In the genomic region with DNA sequence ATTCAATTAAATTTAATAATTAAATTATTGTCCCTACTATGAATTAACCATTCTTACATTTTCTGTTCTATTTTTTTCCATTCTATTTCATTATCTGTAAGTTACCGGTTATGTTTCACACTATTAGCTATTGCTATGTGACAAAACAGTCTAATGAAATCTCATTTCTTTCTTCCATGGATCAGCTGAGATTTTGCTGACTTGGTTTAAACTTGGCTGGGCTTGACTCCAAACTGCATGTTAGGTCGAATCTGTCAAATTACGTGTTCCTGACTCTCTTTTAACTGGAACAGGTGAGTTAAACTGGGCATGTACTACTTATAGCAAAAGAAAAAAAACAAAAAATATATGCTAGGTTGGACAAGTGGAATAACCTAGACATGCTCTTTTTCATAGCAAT, we compare ENCODE assay signal across 29 cellular contexts.
"Had no signal": no experiment of that assay in that cellular context is flagged by ENCODE, and none has a peak within 500 bp of the region (broad histone marks: within the 10 kb centered on the region; RNA-seq: fewer than 3 reads in every experiment).

No MANE protein-coding gene starts in this region.

- H3K9me3 ChIP-seq: stomach, suprapubic skin, testis, thoracic aorta, thyroid gland, tibial artery, transverse colon, upper lobe of left lung, upper lobe of right lung, uterus, vagina had no signal

- ATAC-seq: stimulated activated effector memory CD8-positive, alpha-beta T cell treated with anti-CD3 and anti-CD28 coated beads, Interleukin-12 subunit alpha, Interleukin-12 subunit beta, amount 100 ng/mL, for 72 hours; stimulated activated memory B cell treated with anti-CD40 and anti-IgM and Interleukin-4, amounts not matched to agents 10 μg/mL and 1 μg/mL and 100 μg/mL, for 72 hours; stimulated activated naive B cell treated with anti-CD40 and anti-IgM and Interleukin-4, amounts not matched to agents 10 μg/mL and 1 μg/mL and 100 μg/mL, for 72 hours; stimulated activated naive CD8-positive, alpha-beta T cell treated with anti-CD3 and anti-CD28 coated beads, Interleukin-15, amount 100 ng/mL, for 72 hours; stimulated activated naive CD8-positive, alpha-beta T cell treated with anti-CD3 and anti-CD28 coated beads, Interleukin-15, Interleukin-2, amounts not matched to agents 100 U/mL and 50 U/mL, for 24 hours; upper lobe of right lung had no signal

- H3K27me3 Mint-ChIP-seq: stimulated activated memory B cell treated with anti-CD40 and anti-IgM and Interleukin-4, amounts not matched to agents 10 μg/mL and 1 μg/mL and 100 μg/mL, for 72 hours; stimulated activated naive B cell treated with anti-CD40 and anti-IgM and Interleukin-4, amounts not matched to agents 10 μg/mL and 1 μg/mL and 100 μg/mL, for 72 hours; stimulated activated naive CD8-positive, alpha-beta T cell treated with anti-CD3 and anti-CD28 coated beads, Interleukin-15, amount 100 ng/mL, for 72 hours; stimulated activated naive CD8-positive, alpha-beta T cell treated with anti-CD3 and anti-CD28 coated beads, Interleukin-15, Interleukin-2, amounts not matched to agents 100 ng/mL and 50 ng/mL, for 24 hours; type B pancreatic cell had no signal

- H3K27ac ChIP-seq: stomach, suprapubic skin, testis, thoracic aorta, thyroid gland, tibial artery, tibial nerve, transverse colon, upper lobe of left lung, upper lobe of right lung, uterus, vagina had no signal

- H3K4me3 Mint-ChIP-seq: stimulated activated effector memory CD8-positive, alpha-beta T cell treated with anti-CD3 and anti-CD28 coated beads, Interleukin-12 subunit alpha, Interleukin-12 subunit beta, amount 100 ng/mL, for 72 hours; stimulated activated memory B cell treated with anti-CD40 and anti-IgM and Interleukin-4, amounts not matched to agents 10 μg/mL and 1 μg/mL and 100 μg/mL, for 72 hours; stimulated activated naive B cell treated with anti-CD40 and anti-IgM and Interleukin-4, amounts not matched to agents 10 μg/mL and 1 μg/mL and 100 μg/mL, for 72 hours; stimulated activated naive CD8-positive, alpha-beta T cell treated with anti-CD3 and anti-CD28 coated beads, Interleukin-15, amount 100 ng/mL, for 72 hours; stimulated activated naive CD8-positive, alpha-beta T cell treated with anti-CD3 and anti-CD28 coated beads, Interleukin-15, Interleukin-2, amounts not matched to agents 100 ng/mL and 50 ng/mL, for 24 hours; type B pancreatic cell had no signal

- H3K27me3 ChIP-seq: stomach, suprapubic skin, testis, thyroid gland, tibial artery, tibial nerve, transverse colon, upper lobe of left lung, upper lobe of right lung, uterus, vagina had no signal

- FAIRE-seq: urothelium cell line had no signal

- DNase-seq: stimulated activated CD4-positive, alpha-beta T cell treated with anti-CD3 and anti-CD28 coated beads, Interleukin-2, amount 100 ng/mL, for 48 hours; stimulated activated CD4-positive, alpha-beta T cell treated with anti-CD3 and anti-CD28 coated beads, Interleukin-4, amount 100 ng/mL, for 1 hour; stimulated activated CD4-positive, alpha-beta T cell treated with anti-CD3 and anti-CD28 coated beads, Interleukin-4, amount 100 ng/mL, for 24 hours; stimulated activated CD4-positive, alpha-beta T cell treated with anti-CD3 and anti-CD28 coated beads, Interleukin-4, amount 100 ng/mL, for 4 hours; stimulated activated CD8-positive, alpha-beta memory T cell treated with anti-CD3 and anti-CD28 coated beads, Interleukin-4, amount 100 ng/mL, for 48 hours; stimulated activated naive B cell treated with anti-CD40 and anti-IgM and Interleukin-4, amounts not matched to agents 10 μg/mL and 1 μg/mL and 100 μg/mL, for 72 hours; stimulated activated naive CD4-positive, alpha-beta T cell; stimulated activated naive CD4-positive, alpha-beta T cell treated with Interleukin-2 at 50 U/mL for 16 hours; stimulated activated naive CD8-positive, alpha-beta T cell treated with anti-CD3 and anti-CD28 coated beads, Interleukin-15, amount 100 ng/mL, for 72 hours; stimulated activated naive CD8-positive, alpha-beta T cell treated with anti-CD3 and anti-CD28 coated beads, Interleukin-15, Interleukin-2, amounts not matched to agents 100 U/mL and 50 U/mL, for 24 hours; stomach; substantia nigra; testis; thyroid gland; tibial artery; transverse colon; trophoblast cell; upper lobe of left lung; upper lobe of right lung; uterus had no signal

- H3K4me3 ChIP-seq: stomach, suprapubic skin, testis, thoracic aorta, thyroid gland, tibial artery, tibial nerve, transverse colon, upper lobe of left lung, upper lobe of right lung, uterus, vagina had no signal

- H3K27ac Mint-ChIP-seq: stimulated activated effector memory CD8-positive, alpha-beta T cell treated with anti-CD3 and anti-CD28 coated beads, Interleukin-12 subunit alpha, Interleukin-12 subunit beta, amount 100 ng/mL, for 72 hours; stimulated activated memory B cell treated with anti-CD40 and anti-IgM and Interleukin-4, amounts not matched to agents 10 μg/mL and 1 μg/mL and 100 μg/mL, for 72 hours; stimulated activated naive B cell treated with anti-CD40 and anti-IgM and Interleukin-4, amounts not matched to agents 10 μg/mL and 1 μg/mL and 100 μg/mL, for 72 hours; stimulated activated naive CD8-positive, alpha-beta T cell treated with anti-CD3 and anti-CD28 coated beads, Interleukin-15, amount 100 ng/mL, for 72 hours; stimulated activated naive CD8-positive, alpha-beta T cell treated with anti-CD3 and anti-CD28 coated beads, Interleukin-15, Interleukin-2, amounts not matched to agents 100 ng/mL and 50 ng/mL, for 24 hours; type B pancreatic cell had no signal

- H3K4me1 Mint-ChIP-seq: stimulated activated effector memory CD8-positive, alpha-beta T cell treated with anti-CD3 and anti-CD28 coated beads, Interleukin-12 subunit alpha, Interleukin-12 subunit beta, amount 100 ng/mL, for 72 hours; stimulated activated memory B cell treated with anti-CD40 and anti-IgM and Interleukin-4, amounts not matched to agents 10 μg/mL and 1 μg/mL and 100 μg/mL, for 72 hours; stimulated activated naive B cell treated with anti-CD40 and anti-IgM and Interleukin-4, amounts not matched to agents 10 μg/mL and 1 μg/mL and 100 μg/mL, for 72 hours; stimulated activated naive CD8-positive, alpha-beta T cell treated with anti-CD3 and anti-CD28 coated beads, Interleukin-15, amount 100 ng/mL, for 72 hours had no signal

- H3K36me3 ChIP-seq: stomach, suprapubic skin, thoracic aorta, thyroid gland, tibial artery, tibial nerve, transverse colon, upper lobe of left lung, upper lobe of right lung, uterus, vagina had no signal

- H3K36me3 Mint-ChIP-seq: stimulated activated effector memory CD8-positive, alpha-beta T cell treated with anti-CD3 and anti-CD28 coated beads, Interleukin-12 subunit alpha, Interleukin-12 subunit beta, amount 100 ng/mL, for 72 hours; stimulated activated memory B cell treated with anti-CD40 and anti-IgM and Interleukin-4, amounts not matched to agents 10 μg/mL and 1 μg/mL and 100 μg/mL, for 72 hours; stimulated activated naive B cell treated with anti-CD40 and anti-IgM and Interleukin-4, amounts not matched to agents 10 μg/mL and 1 μg/mL and 100 μg/mL, for 72 hours; type B pancreatic cell had no signal

- H3K4me1 ChIP-seq: stomach, suprapubic skin, testis, thyroid gland, tibial artery, tibial nerve, transverse colon, upper lobe of left lung, upper lobe of right lung, uterus, vagina had no signal
